In genomic region chr21:41419921-41420862, GRCh38 we compare ENCODE assay signal across 1 cellular context.
TF ChIP-seq lines count a peak whose summit lies in the region.

No MANE protein-coding gene starts in this region.

TF ChIP-seq in HepG2, 621 proteins besides CTCF, POLR2A, EP300 and RAD21 (continues in another document):
- peak; percentile 80 for TF ChIP-seq ZNF687 (CRISPR knock-in tag; IDR thresholded peaks at IDR 0.05)
- no peak for TF ChIP-seq ZNF598 (CRISPR knock-in tag; IDR thresholded peaks at IDR 0.05; ENCODE audit: borderline replicate concordance)
- 0 out of 2 replicates have a peak, but pooled peaks have one; percentile 6 for TF ChIP-seq MYC (CRISPR knock-in tag; IDR thresholded peaks at IDR 0.05; ENCODE audit: borderline replicate concordance)
- 0 out of 2 replicates have a peak, but pooled peaks have one; percentile 13 for TF ChIP-seq THAP11 (CRISPR knock-in tag; IDR thresholded peaks at IDR 0.05)
- no peak for TF ChIP-seq ZNF557 (CRISPR knock-in tag; IDR thresholded peaks at IDR 0.05)
- TF ChIP-seq SPEN (CRISPR knock-in tag; IDR thresholded peaks at IDR 0.05; ENCODE audit: low read depth) = peak; percentile 57
- peak; percentile 71 for TF ChIP-seq ASH2L (IDR thresholded peaks at IDR 0.05; ENCODE audit: insufficient read length, low read depth, low read length)
- 0 out of 2 replicates have a peak, but pooled peaks have one; percentile 42 for TF ChIP-seq GPN1 (CRISPR knock-in tag; IDR thresholded peaks at IDR 0.05; ENCODE audit: borderline replicate concordance)
- peak; percentile 50 for TF ChIP-seq GABPB1 (CRISPR knock-in tag; IDR thresholded peaks at IDR 0.05)
- TF ChIP-seq TAF1 (CRISPR knock-in tag; IDR thresholded peaks at IDR 0.05) = peak; percentile 20; the same call in 1 of the 2 replicates
- peak; percentile 10 for TF ChIP-seq HNRNPLL (IDR thresholded peaks at IDR 0.05; ENCODE audit: low read depth, low read length, poor library complexity, severe bottlenecking)
- peak; percentile 72; the same call in 1 of the 2 replicates for TF ChIP-seq ZBED4 (CRISPR knock-in tag; IDR thresholded peaks at IDR 0.05; ENCODE audit: borderline replicate concordance)
- TF ChIP-seq PLSCR1 (CRISPR knock-in tag; IDR thresholded peaks at IDR 0.05; ENCODE audit: borderline replicate concordance) = no peak
- peak; percentile 49; the same call in 1 of the 2 replicates for TF ChIP-seq POLR2G (IDR thresholded peaks at IDR 0.05; ENCODE audit: low read depth, low read length)
- no peak for TF ChIP-seq BCLAF1 (IDR thresholded peaks at IDR 0.05)
- TF ChIP-seq MAZ (IDR thresholded peaks at IDR 0.05; ENCODE audit: borderline replicate concordance, low read depth, low read length) = no peak
- TF ChIP-seq MAZ (CRISPR knock-in tag; IDR thresholded peaks at IDR 0.05; ENCODE audit: low read depth) = 0 out of 2 replicates have a peak, but pooled peaks have one; percentile 27
- peak; percentile 19; the same call in 1 of the 2 replicates for TF ChIP-seq YEATS4 (CRISPR knock-in tag; IDR thresholded peaks at IDR 0.05; ENCODE audit: borderline replicate concordance)
- TF ChIP-seq ZNF629 (CRISPR knock-in tag; conservative IDR thresholded peaks at IDR 0.05) = 0 out of 2 replicates have a peak, but pooled peaks have one; percentile 23
- TF ChIP-seq IRF1 (CRISPR knock-in tag; IDR thresholded peaks at IDR 0.05; ENCODE audit: low read depth) = peak; percentile 98
- no peak for TF ChIP-seq ZNF737 (CRISPR knock-in tag; IDR thresholded peaks at IDR 0.05; ENCODE audit: borderline replicate concordance)
- TF ChIP-seq SALL1 (CRISPR knock-in tag; IDR thresholded peaks at IDR 0.05) = 0 out of 2 replicates have a peak, but pooled peaks have one; percentile 21
- 0 out of 2 replicates have a peak, but pooled peaks have one; percentile 29 for TF ChIP-seq DMAP1 (CRISPR knock-in tag; IDR thresholded peaks at IDR 0.05)
- TF ChIP-seq TCF12 (IDR thresholded peaks at IDR 0.05) = no peak
- TF ChIP-seq TCF12 (CRISPR knock-in tag; IDR thresholded peaks at IDR 0.05) = no peak
- peak; percentile 23; the same call in 1 of the 2 replicates for TF ChIP-seq ZBTB14 (CRISPR knock-in tag; IDR thresholded peaks at IDR 0.05)
- 0 out of 2 replicates have a peak, but pooled peaks have one; percentile 54 for TF ChIP-seq ZNF225 (CRISPR knock-in tag; IDR thresholded peaks at IDR 0.05)
- 0 out of 2 replicates have a peak, but pooled peaks have one; percentile 29 for TF ChIP-seq GATA4 (IDR thresholded peaks at IDR 0.05; ENCODE audit: borderline replicate concordance, low read depth)
- 0 out of 2 replicates have a peak, but pooled peaks have one; percentile 28 for TF ChIP-seq PHF20 (CRISPR knock-in tag; IDR thresholded peaks at IDR 0.05)
- no peak for TF ChIP-seq FOXO1 (CRISPR knock-in tag; IDR thresholded peaks at IDR 0.05)
- 0 out of 2 replicates have a peak, but pooled peaks have one; percentile 14 for TF ChIP-seq BHLHE40 (IDR thresholded peaks at IDR 0.05; ENCODE audit: low read length)
- no peak for TF ChIP-seq SOX13 (IDR thresholded peaks at IDR 0.05)
- 0 out of 4 replicates have a peak, but pooled peaks of 1 of the 2 experiments have one; percentile 5 for TF ChIP-seq SOX13 (CRISPR knock-in tag; conservative IDR thresholded peaks at IDR 0.05 in 1 of 2, IDR thresholded peaks at IDR 0.05 in 1 of 2)
- TF ChIP-seq MLXIP (CRISPR knock-in tag; IDR thresholded peaks at IDR 0.05; ENCODE audit: borderline replicate concordance) = no peak
- peak; percentile 57 for TF ChIP-seq SAP130 (CRISPR knock-in tag; IDR thresholded peaks at IDR 0.05; ENCODE audit: low read depth)
- peak; percentile 84 for TF ChIP-seq ZFY (CRISPR knock-in tag; IDR thresholded peaks at IDR 0.05)
- no peak for TF ChIP-seq GABPA (IDR thresholded peaks at IDR 0.05; ENCODE audit: low read depth, low read length)
- TF ChIP-seq GABPA (CRISPR knock-in tag; IDR thresholded peaks at IDR 0.05; ENCODE audit: low read depth) = 0 out of 2 replicates have a peak, but pooled peaks have one; percentile 13
- TF ChIP-seq MXI1 (IDR thresholded peaks at IDR 0.05; ENCODE audit: borderline replicate concordance, low read depth, low read length) = peak; percentile 16; the same call in 1 of the 3 replicates
- TF ChIP-seq ZNF44 (CRISPR knock-in tag; IDR thresholded peaks at IDR 0.05) = no peak
- TF ChIP-seq MAX (IDR thresholded peaks at IDR 0.05) = no peak
- TF ChIP-seq ZNF367 (CRISPR knock-in tag; IDR thresholded peaks at IDR 0.05; ENCODE audit: borderline replicate concordance) = no peak
- TF ChIP-seq IRF2 (CRISPR knock-in tag; IDR thresholded peaks at IDR 0.05) = peak; percentile 99
- 0 out of 2 replicates have a peak, but pooled peaks have one; percentile 6 for TF ChIP-seq HNF4A (CRISPR knock-in tag; IDR thresholded peaks at IDR 0.05)
